1 cellular context compared by ENCODE assay signal in genomic region chrX:48697182-48697727, GRCh38.
TF ChIP-seq lines count a peak whose summit lies in the region.

No MANE protein-coding gene starts in this region.

TF ChIP-seq in K562, 482 proteins besides CTCF, POLR2A, EP300 and RAD21 (continued from another document and continues in another):
- TF ChIP-seq VEZF1 (CRISPR knock-in tag; IDR thresholded peaks at IDR 0.05) = peak; percentile 95
- TF ChIP-seq ZBTB1 (CRISPR knock-in tag; IDR thresholded peaks at IDR 0.05; ENCODE audit: borderline replicate concordance, low read depth) = peak; percentile 47; the same call in 1 of the 2 replicates
- TF ChIP-seq GABPB1 (CRISPR knock-in tag; IDR thresholded peaks at IDR 0.05) = peak; percentile 46; the same call in 1 of the 2 replicates
- TF ChIP-seq E2F8 (IDR thresholded peaks at IDR 0.05; ENCODE audit: low read depth, partially characterized antibody) = peak; percentile 51
- peak; percentile 41 for TF ChIP-seq ZBTB40 (IDR thresholded peaks at IDR 0.05)
- TF ChIP-seq ZBTB40 (CRISPR knock-in tag; IDR thresholded peaks at IDR 0.05) = no peak
- no peak for TF ChIP-seq HBP1 (CRISPR knock-in tag; IDR thresholded peaks at IDR 0.05)
- no peak for TF ChIP-seq ZNF655 (CRISPR knock-in tag; IDR thresholded peaks at IDR 0.05)
- no peak for TF ChIP-seq COPS2 (conservative IDR thresholded peaks at IDR 0.05)
- no peak for TF ChIP-seq ATF1 (CRISPR knock-in tag; IDR thresholded peaks at IDR 0.05)
- TF ChIP-seq ATF1 (tag; IDR thresholded peaks at IDR 0.05) = no peak
- TF ChIP-seq ZNF79 (CRISPR knock-in tag; IDR thresholded peaks at IDR 0.05; ENCODE audit: low read depth) = no peak
- 0 out of 2 replicates have a peak, but pooled peaks have one; percentile 17 for TF ChIP-seq CREM (IDR thresholded peaks at IDR 0.05; ENCODE audit: low read depth)
- 0 out of 2 replicates have a peak, but pooled peaks have one; percentile 5 for TF ChIP-seq RNF2 (IDR thresholded peaks at IDR 0.05)
- 0 out of 2 replicates have a peak, but pooled peaks have one; percentile 3 for TF ChIP-seq MYC (IDR thresholded peaks at IDR 0.05; ENCODE audit: low read depth, low read length)
- TF ChIP-seq MYC (CRISPR knock-in tag; IDR thresholded peaks at IDR 0.05; ENCODE audit: borderline replicate concordance, low read depth) = no peak
- TF ChIP-seq TAF1 (IDR thresholded peaks at IDR 0.05; ENCODE audit: control insufficient read depth, extremely low read depth, insufficient read depth, low read length, severe bottlenecking) = no peak
- no peak for TF ChIP-seq FOXP4 (CRISPR knock-in tag; IDR thresholded peaks at IDR 0.05; ENCODE audit: borderline replicate concordance)
- no peak for TF ChIP-seq ZNF740 (CRISPR knock-in tag; IDR thresholded peaks at IDR 0.05)
- TF ChIP-seq ZNF740 (tag; IDR thresholded peaks at IDR 0.05) = peak in 1 of 2 experiments; percentile 45; a peak in 1 of 4 replicates
- TF ChIP-seq PRDM10 (IDR thresholded peaks at IDR 0.05; ENCODE audit: partially characterized antibody) = peak; percentile 85
- peak; percentile 14 for TF ChIP-seq CHD1 (IDR thresholded peaks at IDR 0.05; ENCODE audit: low read length)
- 0 out of 2 replicates have a peak, but pooled peaks have one; percentile 40 for TF ChIP-seq ZBTB2 (IDR thresholded peaks at IDR 0.05)
- no peak for TF ChIP-seq CHCHD3 (CRISPR knock-in tag; IDR thresholded peaks at IDR 0.05)
- peak; percentile 47; the same call in 1 of the 2 replicates for TF ChIP-seq MYBL2 (IDR thresholded peaks at IDR 0.05; ENCODE audit: low read depth)
- TF ChIP-seq MYBL2 (CRISPR knock-in tag; IDR thresholded peaks at IDR 0.05; ENCODE audit: borderline replicate concordance) = no peak
